ENCODE assay signal across 2 cellular contexts in the genomic region with DNA sequence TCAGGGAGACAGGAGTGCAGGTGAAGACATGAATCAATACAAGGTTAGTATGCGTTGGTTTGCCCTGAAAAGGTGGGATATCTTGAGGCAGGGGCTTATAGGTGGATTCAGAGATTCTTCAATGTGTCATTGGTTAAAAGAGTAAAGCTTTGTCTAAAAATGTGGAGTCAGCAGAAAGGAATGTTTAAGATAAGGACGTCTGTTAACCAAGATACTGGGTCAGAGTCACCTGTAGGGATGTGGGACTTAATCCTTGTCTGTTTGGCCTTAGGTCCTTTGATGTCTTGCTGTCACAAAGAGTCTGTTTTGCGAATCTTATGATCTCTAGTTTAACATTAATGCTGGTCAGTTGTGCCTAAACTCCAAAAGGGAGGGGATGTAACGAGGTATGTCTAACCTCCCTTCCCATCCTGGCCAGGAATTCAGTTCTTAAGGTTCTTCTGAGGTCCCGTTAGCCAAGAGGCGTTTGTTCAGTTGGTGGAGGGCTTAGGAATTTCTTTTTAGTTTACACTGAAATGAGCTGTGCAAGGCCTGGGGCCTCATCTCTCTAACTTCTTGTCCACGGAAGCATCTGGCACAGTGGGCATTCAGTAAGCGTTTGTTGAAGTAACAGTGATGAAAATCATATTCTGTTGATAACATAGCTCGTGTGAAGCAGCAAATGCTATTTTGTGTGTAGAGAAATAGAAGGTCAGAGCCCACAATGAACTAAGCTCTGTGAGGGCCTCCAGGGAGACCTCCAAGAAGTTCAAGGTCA.
TF ChIP-seq lines count a peak whose summit lies in the region.

No MANE protein-coding gene starts in this region.

TF ChIP-seq in K562, 482 proteins besides CTCF, POLR2A, EP300 and RAD21:
- TF ChIP-seq MAFK (IDR thresholded peaks at IDR 0.05; ENCODE audit: low read length) (peak; percentile 76; the same call in 1 of the 2 replicates), ZNF316 (IDR thresholded peaks at IDR 0.05) (peak; percentile 89), MAFG (tag; conservative IDR thresholded peaks at IDR 0.05) (peak; percentile 78), ZC3H11A (IDR thresholded peaks at IDR 0.05; ENCODE audit: low read depth, low read length) (no peak), MAFF (IDR thresholded peaks at IDR 0.05; ENCODE audit: low read length) (peak; percentile 81), SMARCC2 (IDR thresholded peaks at IDR 0.05; ENCODE audit: low read depth) (no peak), C11orf30 (IDR thresholded peaks at IDR 0.05; ENCODE audit: low read depth) (peak; percentile 74; the same call in 1 of the 2 replicates)

TF ChIP-seq in HepG2, 621 proteins besides CTCF, POLR2A, EP300 and RAD21 (continues in another document):
- TF ChIP-seq ASH2L (IDR thresholded peaks at IDR 0.05; ENCODE audit: insufficient read length, low read depth, low read length) (peak; percentile 16), RBM22 (optimal IDR thresholded peaks at IDR 0.05; ENCODE audit: low read length) (no peak), TFDP2 (CRISPR knock-in tag; IDR thresholded peaks at IDR 0.05) (0 out of 2 replicates have a peak, but pooled peaks have one; percentile 18), FOXA3 (CRISPR knock-in tag; IDR thresholded peaks at IDR 0.05) (peak; percentile 61), NR2F2 (IDR thresholded peaks at IDR 0.05; ENCODE audit: borderline replicate concordance, low read depth) (peak; percentile 16; the same call in 1 of the 2 replicates), RBFOX2 (IDR thresholded peaks at IDR 0.05; ENCODE audit: low read depth, low read length) (peak; percentile 59; the same call in 1 of the 2 replicates), RXRA (CRISPR knock-in tag; IDR thresholded peaks at IDR 0.05) (peak; percentile 39; the same call in 1 of the 2 replicates), MED1 (CRISPR knock-in tag; IDR thresholded peaks at IDR 0.05) (peak; percentile 63), ZFX (CRISPR knock-in tag; IDR thresholded peaks at IDR 0.05; ENCODE audit: low read depth) (peak; percentile 63), MYPOP (CRISPR knock-in tag; IDR thresholded peaks at IDR 0.05) (no peak), ZBTB20 (CRISPR knock-in tag; IDR thresholded peaks at IDR 0.05; ENCODE audit: borderline replicate concordance, low read depth) (no peak), ZBTB7A (CRISPR knock-in tag; IDR thresholded peaks at IDR 0.05) (no peak), SIN3B (IDR thresholded peaks at IDR 0.05; ENCODE audit: low read length) (no peak), RBM39 (IDR thresholded peaks at IDR 0.05; ENCODE audit: low read depth, low read length, poor library complexity, severe bottlenecking) (no peak), TFDP1 (CRISPR knock-in tag; IDR thresholded peaks at IDR 0.05; ENCODE audit: borderline replicate concordance) (peak; percentile 4; the same call in 1 of the 2 replicates), HIC2 (CRISPR knock-in tag; IDR thresholded peaks at IDR 0.05; ENCODE audit: low read depth) (no peak), SALL1 (CRISPR knock-in tag; IDR thresholded peaks at IDR 0.05) (peak; percentile 58), ZNF460 (CRISPR knock-in tag; IDR thresholded peaks at IDR 0.05; ENCODE audit: borderline replicate concordance) (no peak), ZNF3 (CRISPR knock-in tag; IDR thresholded peaks at IDR 0.05) (no peak), ZZZ3 (CRISPR knock-in tag; IDR thresholded peaks at IDR 0.05; ENCODE audit: borderline replicate concordance) (no peak), ZNF276 (CRISPR knock-in tag; IDR thresholded peaks at IDR 0.05; ENCODE audit: low read depth) (no peak), POGK (CRISPR knock-in tag; conservative IDR thresholded peaks at IDR 0.05) (no peak; the same call in 1 of the 2 replicates), GATAD2A (CRISPR knock-in tag; IDR thresholded peaks at IDR 0.05) (peak; percentile 78), JUND (CRISPR knock-in tag; IDR thresholded peaks at IDR 0.05) (peak; percentile 80)
- TF ChIP-seq, protein P1, sequence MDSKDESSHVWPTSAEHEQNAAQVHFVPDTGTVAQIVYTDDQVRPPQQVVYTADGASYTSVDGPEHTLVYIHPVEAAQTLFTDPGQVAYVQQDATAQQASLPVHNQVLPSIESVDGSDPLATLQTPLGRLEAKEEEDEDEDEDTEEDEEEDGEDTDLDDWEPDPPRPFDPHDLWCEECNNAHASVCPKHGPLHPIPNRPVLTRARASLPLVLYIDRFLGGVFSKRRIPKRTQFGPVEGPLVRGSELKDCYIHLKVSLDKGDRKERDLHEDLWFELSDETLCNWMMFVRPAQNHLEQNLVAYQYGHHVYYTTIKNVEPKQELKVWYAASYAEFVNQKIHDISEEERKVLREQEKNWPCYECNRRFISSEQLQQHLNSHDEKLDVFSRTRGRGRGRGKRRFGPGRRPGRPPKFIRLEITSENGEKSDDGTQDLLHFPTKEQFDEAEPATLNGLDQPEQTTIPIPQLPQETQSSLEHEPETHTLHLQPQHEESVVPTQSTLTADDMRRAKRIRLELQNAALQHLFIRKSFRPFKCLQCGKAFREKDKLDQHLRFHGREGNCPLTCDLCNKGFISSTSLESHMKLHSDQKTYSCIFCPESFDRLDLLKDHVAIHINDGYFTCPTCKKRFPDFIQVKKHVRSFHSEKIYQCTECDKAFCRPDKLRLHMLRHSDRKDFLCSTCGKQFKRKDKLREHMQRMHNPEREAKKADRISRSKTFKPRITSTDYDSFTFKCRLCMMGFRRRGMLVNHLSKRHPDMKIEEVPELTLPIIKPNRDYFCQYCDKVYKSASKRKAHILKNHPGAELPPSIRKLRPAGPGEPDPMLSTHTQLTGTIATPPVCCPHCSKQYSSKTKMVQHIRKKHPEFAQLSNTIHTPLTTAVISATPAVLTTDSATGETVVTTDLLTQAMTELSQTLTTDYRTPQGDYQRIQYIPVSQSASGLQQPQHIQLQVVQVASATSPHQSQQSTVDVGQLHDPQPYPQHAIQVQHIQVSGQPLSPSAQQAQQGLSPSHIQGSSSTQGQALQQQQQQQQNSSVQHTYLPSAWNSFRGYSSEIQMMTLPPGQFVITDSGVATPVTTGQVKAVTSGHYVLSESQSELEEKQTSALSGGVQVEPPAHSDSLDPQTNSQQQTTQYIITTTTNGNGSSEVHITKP (CRISPR knock-in tag; IDR thresholded peaks at IDR 0.05; ENCODE audit: low read depth), result no peak
- TF ChIP-seq, protein P2, sequence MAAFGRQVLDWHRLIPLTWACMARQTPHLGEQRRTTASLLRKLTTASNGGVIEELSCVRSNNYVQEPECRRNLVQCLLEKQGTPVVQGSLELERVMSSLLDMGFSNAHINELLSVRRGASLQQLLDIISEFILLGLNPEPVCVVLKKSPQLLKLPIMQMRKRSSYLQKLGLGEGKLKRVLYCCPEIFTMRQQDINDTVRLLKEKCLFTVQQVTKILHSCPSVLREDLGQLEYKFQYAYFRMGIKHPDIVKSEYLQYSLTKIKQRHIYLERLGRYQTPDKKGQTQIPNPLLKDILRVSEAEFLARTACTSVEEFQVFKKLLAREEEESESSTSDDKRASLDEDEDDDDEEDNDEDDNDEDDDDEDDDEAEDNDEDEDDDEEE (CRISPR knock-in tag; IDR thresholded peaks at IDR 0.05), result no peak
- TF ChIP-seq, protein P3, sequence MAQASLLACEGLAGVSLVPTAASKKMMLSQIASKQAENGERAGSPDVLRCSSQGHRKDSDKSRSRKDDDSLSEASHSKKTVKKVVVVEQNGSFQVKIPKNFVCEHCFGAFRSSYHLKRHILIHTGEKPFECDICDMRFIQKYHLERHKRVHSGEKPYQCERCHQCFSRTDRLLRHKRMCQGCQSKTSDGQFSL (CRISPR knock-in tag; IDR thresholded peaks at IDR 0.05), result no peak
- TF ChIP-seq, protein P4, sequence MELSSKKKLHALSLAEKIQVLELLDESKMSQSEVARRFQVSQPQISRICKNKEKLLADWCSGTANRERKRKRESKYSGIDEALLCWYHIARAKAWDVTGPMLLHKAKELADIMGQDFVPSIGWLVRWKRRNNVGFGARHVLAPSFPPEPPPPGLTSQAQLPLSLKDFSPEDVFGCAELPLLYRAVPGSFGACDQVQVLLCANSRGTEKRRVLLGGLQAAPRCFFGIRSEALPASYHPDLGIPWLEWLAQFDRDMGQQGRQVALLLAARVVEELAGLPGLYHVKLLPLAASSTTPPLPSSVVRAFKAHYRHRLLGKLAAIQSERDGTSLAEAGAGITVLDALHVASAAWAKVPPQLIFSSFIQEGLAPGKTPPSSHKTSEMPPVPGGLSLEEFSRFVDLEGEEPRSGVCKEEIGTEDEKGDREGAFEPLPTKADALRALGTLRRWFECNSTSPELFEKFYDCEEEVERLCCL (CRISPR knock-in tag; IDR thresholded peaks at IDR 0.05; ENCODE audit: borderline replicate concordance), result no peak
- TF ChIP-seq, protein P5, sequence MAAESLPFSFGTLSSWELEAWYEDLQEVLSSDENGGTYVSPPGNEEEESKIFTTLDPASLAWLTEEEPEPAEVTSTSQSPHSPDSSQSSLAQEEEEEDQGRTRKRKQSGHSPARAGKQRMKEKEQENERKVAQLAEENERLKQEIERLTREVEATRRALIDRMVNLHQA (CRISPR knock-in tag; IDR thresholded peaks at IDR 0.05), result no peak
- TF ChIP-seq, protein P6, sequence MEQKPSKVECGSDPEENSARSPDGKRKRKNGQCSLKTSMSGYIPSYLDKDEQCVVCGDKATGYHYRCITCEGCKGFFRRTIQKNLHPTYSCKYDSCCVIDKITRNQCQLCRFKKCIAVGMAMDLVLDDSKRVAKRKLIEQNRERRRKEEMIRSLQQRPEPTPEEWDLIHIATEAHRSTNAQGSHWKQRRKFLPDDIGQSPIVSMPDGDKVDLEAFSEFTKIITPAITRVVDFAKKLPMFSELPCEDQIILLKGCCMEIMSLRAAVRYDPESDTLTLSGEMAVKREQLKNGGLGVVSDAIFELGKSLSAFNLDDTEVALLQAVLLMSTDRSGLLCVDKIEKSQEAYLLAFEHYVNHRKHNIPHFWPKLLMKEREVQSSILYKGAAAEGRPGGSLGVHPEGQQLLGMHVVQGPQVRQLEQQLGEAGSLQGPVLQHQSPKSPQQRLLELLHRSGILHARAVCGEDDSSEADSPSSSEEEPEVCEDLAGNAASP (CRISPR knock-in tag; IDR thresholded peaks at IDR 0.05; ENCODE audit: borderline replicate concordance), result peak; percentile 66; the same call in 1 of the 2 replicates
